Comparison of ENCODE assay signal across 27 cellular contexts in the genomic region with DNA sequence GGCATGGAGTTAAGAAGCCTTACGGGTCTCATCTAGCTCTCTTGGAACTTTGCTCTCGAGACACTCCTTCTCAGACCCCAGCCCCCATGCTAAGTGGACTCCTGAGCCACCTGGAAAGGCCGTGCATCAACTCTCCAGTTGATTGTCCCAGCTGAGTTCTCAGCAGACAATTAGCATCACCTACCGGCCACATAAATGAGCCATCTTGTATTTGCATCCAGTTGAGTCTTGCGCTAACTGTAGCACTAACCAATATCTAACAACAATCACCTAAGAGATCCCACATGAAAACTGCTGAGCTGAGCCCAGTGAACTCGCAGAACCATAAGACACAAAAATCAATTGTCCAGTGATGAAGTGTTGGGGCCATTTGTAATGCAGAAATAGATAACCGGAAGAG.
"Had no signal": no experiment of that assay in that cellular context is flagged by ENCODE, and none has a peak within 500 bp of the region (broad histone marks: within the 10 kb centered on the region; RNA-seq: fewer than 3 reads in every experiment).

No MANE protein-coding gene starts in this region.

- DNase-seq: activated B cell treated with CpG ODN at 0.5 μM for 24 hours; activated CD4-positive, alpha-beta memory T cell treated with anti-CD3 and anti-CD28 coated beads, Interleukin-2, amount 10 ng/mL, durations not matched to agents 7 days and 5 days; activated CD4-positive, alpha-beta T cell treated with anti-CD3 and anti-CD28 coated beads for 1 hour; activated CD4-positive, alpha-beta T cell treated with anti-CD3 and anti-CD28 coated beads, Interleukin-2, amount 50 U/mL, for 1 hour; activated gamma-delta T cell treated with Interleukin-2 at 50 U/mL for 16 hours; activated naive CD4-positive, alpha-beta T cell treated with anti-CD3 and anti-CD28 coated beads, Interleukin-2, amount 50 U/mL, for 16 hours; activated naive CD8-positive, alpha-beta T cell treated with anti-CD3 and anti-CD28 coated beads, Interleukin-2, amount 10 ng/mL, durations not matched to agents 7 days and 5 days; activated T-cell treated with anti-CD3 and anti-CD28 coated beads, Interleukin-2, amount 50 U/mL, for 72 hours; adrenal gland; anterior cingulate cortex; MG63; MV-4-11; NCI-H1092 treated with DMSO at 0.1 percent for 48 hours; NCI-H187; NCI-H2081; NCI-H446; NCI-H524; OCI-M1; RPMI8226; T-cell; T-helper 2 cell; T1000 had no signal

- H3K4me3 Mint-ChIP-seq: activated B cell treated with CpG ODN at 0.5 μM for 24 hours; activated CD4-positive, alpha-beta memory T cell treated with anti-CD3 and anti-CD28 coated beads, Interleukin-2, amount 10 ng/mL, durations not matched to agents 7 days and 5 days; activated naive CD8-positive, alpha-beta T cell treated with anti-CD3 and anti-CD28 coated beads, Interleukin-2, amount 10 ng/mL, durations not matched to agents 7 days and 5 days; activated T-cell treated with anti-CD3 and anti-CD28 coated beads, Interleukin-2, amount 50 U/mL, for 72 hours; T-cell had no signal

- H3K36me3 ChIP-seq: adrenal gland, MG63 had no signal

- H3K9me3 ChIP-seq: adrenal gland, MG63 had no signal

- ATAC-seq: activated T-cell treated with anti-CD3 and anti-CD28 coated beads, Interleukin-2, amount 50 U/mL, for 72 hours; Panc1; Right ventricle myocardium inferior; T-cell had no signal

- H3K36me3 Mint-ChIP-seq: activated naive CD8-positive, alpha-beta T cell treated with anti-CD3 and anti-CD28 coated beads, Interleukin-2, amount 10 ng/mL, durations not matched to agents 7 days and 5 days; T-cell had no signal

- H3K27ac ChIP-seq: adrenal gland, SK-N-MC had no signal

- H3K9me3 Mint-ChIP-seq: activated B cell treated with CpG ODN at 0.5 μM for 24 hours; activated CD4-positive, alpha-beta memory T cell treated with anti-CD3 and anti-CD28 coated beads, Interleukin-2, amount 10 ng/mL, durations not matched to agents 7 days and 5 days; activated naive CD8-positive, alpha-beta T cell treated with anti-CD3 and anti-CD28 coated beads, Interleukin-2, amount 10 ng/mL, durations not matched to agents 7 days and 5 days; activated T-cell treated with anti-CD3 and anti-CD28 coated beads, Interleukin-2, amount 50 U/mL, for 72 hours; activated T-helper 2 cell treated with anti-CD3 and anti-CD28 coated beads, Interferon-gamma antibody, Interleukin-2, Interleukin-4, amounts not matched to agents 10 μg/mL and 5 μg/mL and 100 μg/mL, durations not matched to agents 14 hours and 24 hours and 36 hours; T-cell had no signal

- FAIRE-seq: TTC549 had no signal

- H3K27me3 ChIP-seq: adrenal gland, MG63 had no signal

- H3K27ac Mint-ChIP-seq: activated B cell treated with CpG ODN at 0.5 μM for 24 hours; activated CD4-positive, alpha-beta memory T cell treated with anti-CD3 and anti-CD28 coated beads, Interleukin-2, amount 10 ng/mL, durations not matched to agents 7 days and 5 days; activated T-cell treated with anti-CD3 and anti-CD28 coated beads, Interleukin-2, amount 50 U/mL, for 72 hours; T-cell had no signal

- H3K4me3 ChIP-seq: adrenal gland, MG63, SK-N-MC had no signal
